In genomic region chrX:128992107-128992971, GRCh38 we compare ENCODE assay signal across 2 cellular contexts.
TF ChIP-seq lines count a peak whose summit lies in the region.

No MANE protein-coding gene starts in this region.

TF ChIP-seq in SK-N-SH, 30 proteins besides CTCF, POLR2A, EP300 and RAD21 (continued from another document):
- TF ChIP-seq REST (IDR thresholded peaks at IDR 0.05; ENCODE audit: low read depth, low read length), result no peak
- TF ChIP-seq FOXM1 (IDR thresholded peaks at IDR 0.05; ENCODE audit: low read depth), result no peak
- no peak for TF ChIP-seq MEF2A (IDR thresholded peaks at IDR 0.05; ENCODE audit: borderline replicate concordance, low read depth)
- TF ChIP-seq SMC3 (IDR thresholded peaks at IDR 0.05; ENCODE audit: low read depth, low read length), result no peak
- TF ChIP-seq USF2 (IDR thresholded peaks at IDR 0.05; ENCODE audit: borderline replicate concordance, low read depth, low read length), result no peak
- TF ChIP-seq JUND (IDR thresholded peaks at IDR 0.05), result no peak
- TF ChIP-seq IRF3 (IDR thresholded peaks at IDR 0.05; ENCODE audit: low read depth, low read length), result no peak

TF ChIP-seq in SK-N-SH treated with all-trans-retinoic acid at 6 μM for 48 hours, 23 proteins besides CTCF, POLR2A, EP300 and RAD21 (continued from another document):
- TF ChIP-seq CSDC2 (CRISPR knock-in tag; IDR thresholded peaks at IDR 0.05) (no peak), SNAI2 (CRISPR knock-in tag; IDR thresholded peaks at IDR 0.05) (no peak), PATZ1 (CRISPR knock-in tag; IDR thresholded peaks at IDR 0.05; ENCODE audit: borderline replicate concordance) (no peak), BACH2 (CRISPR knock-in tag; IDR thresholded peaks at IDR 0.05; ENCODE audit: borderline replicate concordance) (no peak)
